Comparison of ENCODE assay signal across 1 cellular context in genomic region chr4:83110222-83110945, GRCh38.
A peak's percentile ranks its signal among the peaks of the same experiment; 100 is the strongest.
TF ChIP-seq lines count a peak whose summit lies in the region.

No MANE protein-coding gene starts in this region.

TF ChIP-seq in H1, 55 proteins besides CTCF, POLR2A, EP300 and RAD21:
- TF ChIP-seq HDAC2 (IDR thresholded peaks at IDR 0.05; ENCODE audit: borderline replicate concordance in 1 of 2, low read depth in 2 of 2, low read length in 2 of 2) (no peak; a peak in 1 of 4 replicates), TAF1 (IDR thresholded peaks at IDR 0.05; ENCODE audit: low read depth, low read length) (no peak; the same call in none of the 2 replicates), JUN (IDR thresholded peaks at IDR 0.05; ENCODE audit: low read depth, low read length) (no peak), TCF12 (IDR thresholded peaks at IDR 0.05; ENCODE audit: low read depth, low read length) (peak; percentile 82; the same call in 1 of the 2 replicates), TEAD4 (IDR thresholded peaks at IDR 0.05; ENCODE audit: low read depth, low read length) (peak; percentile 52; the same call in 1 of the 2 replicates), ASH2L (IDR thresholded peaks at IDR 0.05; ENCODE audit: low read length) (peak; percentile 42), BCL11A (IDR thresholded peaks at IDR 0.05; ENCODE audit: low read depth in 2 of 2, low read length in 2 of 2) (no peak), SIN3A (conservative IDR thresholded peaks at IDR 0.05 in 1 of 2, IDR thresholded peaks at IDR 0.05 in 1 of 2; ENCODE audit: low read depth in 1 of 2, low read length in 2 of 2) (0 out of 4 replicates have a peak, but pooled peaks of 1 of the 2 experiments have one; percentile 60), CHD2 (IDR thresholded peaks at IDR 0.05; ENCODE audit: low read length) (no peak; the same call in 1 of the 2 replicates), RXRA (IDR thresholded peaks at IDR 0.05; ENCODE audit: insufficient read depth, low read depth, low read length) (no peak), CHD1 (IDR thresholded peaks at IDR 0.05; ENCODE audit: low read depth, low read length) (no peak), CREB1 (IDR thresholded peaks at IDR 0.05) (peak; percentile 75), USF2 (IDR thresholded peaks at IDR 0.05; ENCODE audit: low read length) (no peak), PHF8 (conservative IDR thresholded peaks at IDR 0.05; ENCODE audit: low read depth, low read length) (0 out of 2 replicates have a peak, but pooled peaks have one; percentile 47), CEBPB (IDR thresholded peaks at IDR 0.05; ENCODE audit: low read depth, low read length) (0 out of 2 replicates have a peak, but pooled peaks have one; percentile 19), TBP (IDR thresholded peaks at IDR 0.05; ENCODE audit: low read depth, low read length) (peak; percentile 60; the same call in 1 of the 2 replicates), POLR2AphosphoS5 (IDR thresholded peaks at IDR 0.05; ENCODE audit: low read depth, low read length) (peak; percentile 37; the same call in 1 of the 2 replicates), MAFK (IDR thresholded peaks at IDR 0.05; ENCODE audit: low read depth, low read length) (peak; percentile 10; the same call in 1 of the 2 replicates), SP1 (IDR thresholded peaks at IDR 0.05; ENCODE audit: low read depth, low read length) (peak; percentile 32; the same call in 1 of the 2 replicates), YY1 (IDR thresholded peaks at IDR 0.05; ENCODE audit: low read depth, low read length) (peak; percentile 49; the same call in 1 of the 2 replicates), SIX5 (IDR thresholded peaks at IDR 0.05; ENCODE audit: low read depth, low read length) (no peak), GABPA (IDR thresholded peaks at IDR 0.05; ENCODE audit: borderline replicate concordance, insufficient read depth, low read length) (peak; percentile 60; the same call in 1 of the 2 replicates), BRCA1 (IDR thresholded peaks at IDR 0.05; ENCODE audit: low read depth, low read length) (no peak), TAF7 (optimal IDR thresholded peaks at IDR 0.05; ENCODE audit: borderline replicate concordance, low read depth, low read length) (no peak)
- TF ChIP-seq, protein P1, sequence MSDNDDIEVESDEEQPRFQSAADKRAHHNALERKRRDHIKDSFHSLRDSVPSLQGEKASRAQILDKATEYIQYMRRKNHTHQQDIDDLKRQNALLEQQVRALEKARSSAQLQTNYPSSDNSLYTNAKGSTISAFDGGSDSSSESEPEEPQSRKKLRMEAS (IDR thresholded peaks at IDR 0.05) = peak; percentile 94
- TF ChIP-seq, protein P2, sequence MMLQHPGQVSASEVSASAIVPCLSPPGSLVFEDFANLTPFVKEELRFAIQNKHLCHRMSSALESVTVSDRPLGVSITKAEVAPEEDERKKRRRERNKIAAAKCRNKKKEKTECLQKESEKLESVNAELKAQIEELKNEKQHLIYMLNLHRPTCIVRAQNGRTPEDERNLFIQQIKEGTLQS (IDR thresholded peaks at IDR 0.05; ENCODE audit: insufficient read depth, low read depth, low read length) = no peak
